In the genomic region with DNA sequence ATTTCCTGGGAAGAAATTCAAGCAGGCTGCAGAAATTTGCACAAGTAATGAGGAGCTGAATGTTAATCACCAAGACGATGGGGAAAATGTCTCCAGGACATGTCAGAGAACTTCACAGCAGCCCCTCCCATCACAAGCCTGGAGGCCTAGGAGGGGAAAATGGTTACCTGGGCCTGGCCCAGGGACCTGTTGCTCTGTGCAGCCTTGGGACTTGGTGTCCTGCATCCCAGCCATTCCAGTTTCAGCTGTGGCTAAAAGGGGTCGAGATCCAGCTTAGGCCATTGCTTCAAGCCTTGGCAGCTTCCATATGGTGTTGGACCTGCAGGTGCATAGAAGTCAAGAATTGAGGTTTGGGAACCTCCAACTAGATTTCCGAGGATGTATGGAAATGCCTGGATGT, we compare ENCODE assay signal across 5 cellular contexts. TPM values are rescaled to one million over a fixed set of nuclear protein-coding genes. Genes with fewer than 3 reads are reported as not detected.
"Had no signal": no experiment of that assay in that cellular context is flagged by ENCODE, and none has a peak within 500 bp of the region (broad histone marks: within the 10 kb centered on the region; RNA-seq: fewer than 3 reads in every experiment).

No MANE protein-coding gene starts in this region.

RNA-seq across cellular contexts. Expression of gene ENPP6, which starts 59.3 kb away (rescaled TPM):
- total RNA-seq: myocyte; naive thymus-derived CD8-positive, alpha-beta T cell; neural crest cell; osteocyte; pulmonary artery endothelial cell had no signal
